In the genomic region with DNA sequence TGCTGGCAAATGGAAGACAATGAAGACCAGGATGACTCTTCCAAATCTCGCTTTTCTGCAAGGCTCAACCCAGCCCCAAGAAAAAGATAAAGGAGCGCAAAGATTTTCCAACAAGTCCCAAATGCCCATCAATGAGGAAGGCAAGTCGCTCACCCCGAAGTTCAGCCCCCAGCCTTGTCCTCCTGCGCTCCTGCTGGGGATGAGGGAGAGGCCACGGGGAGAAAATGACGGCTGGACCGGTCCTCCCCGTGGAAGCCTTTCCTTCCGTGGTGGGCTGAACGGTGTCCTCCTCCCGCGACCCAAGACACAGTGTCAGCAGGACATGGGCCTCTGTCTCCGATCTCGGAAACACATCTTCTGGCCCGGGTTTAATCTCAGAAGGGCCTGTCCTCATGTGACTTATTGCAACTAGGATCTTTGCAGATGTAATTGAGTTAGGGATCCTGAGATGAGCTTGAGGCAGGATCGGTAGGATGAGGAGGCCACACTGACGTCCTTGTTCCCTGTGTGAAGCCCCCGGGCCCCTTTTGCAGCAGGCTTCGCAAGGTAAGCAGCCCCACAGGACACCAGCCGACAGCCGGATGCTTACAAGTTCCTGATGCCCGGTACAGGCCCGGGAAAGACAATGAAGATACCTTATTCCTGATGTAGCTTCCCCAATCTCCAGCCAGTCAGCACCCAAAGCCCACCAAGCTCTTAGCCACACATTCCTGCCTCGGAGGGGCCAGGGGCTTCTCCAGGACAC, we compare ENCODE assay signal across 37 cellular contexts.
"Had no signal": no experiment of that assay in that cellular context is flagged by ENCODE, and none has a peak within 500 bp of the region (broad histone marks: within the 10 kb centered on the region; RNA-seq: fewer than 3 reads in every experiment).

No MANE protein-coding gene starts in this region.

- H3K27ac Mint-ChIP-seq: activated B cell treated with CpG ODN at 0.5 μM for 24 hours; activated CD4-positive, alpha-beta memory T cell treated with anti-CD3 and anti-CD28 coated beads for 36 hours; activated CD4-positive, alpha-beta T cell treated with anti-CD3 and anti-CD28 coated beads, Interleukin-2, amount 10 ng/mL, durations not matched to agents 24 days and 14 days; activated CD8-positive, alpha-beta T cell treated with anti-CD3 and anti-CD28 coated beads for 36 hours; activated naive CD4-positive, alpha-beta T cell treated with anti-CD3 and anti-CD28 coated beads, Interleukin-2, amount 10 ng/mL, durations not matched to agents 7 days and 5 days; activated naive CD4-positive, alpha-beta T cell treated with anti-CD3 and anti-CD28 coated beads, Interleukin-2, amount 50 U/mL, for 24 hours; activated naive CD8-positive, alpha-beta T cell; activated naive CD8-positive, alpha-beta T cell treated with anti-CD3 and anti-CD28 coated beads, Interleukin-2, amount 10 ng/mL, durations not matched to agents 7 days and 5 days; activated T-cell treated with anti-CD3 and anti-CD28 coated beads, Interleukin-2, amount 50 U/mL, for 72 hours; activated T-helper 1 cell treated with anti-CD3 and anti-CD28 coated beads, Interleukin-12 subunit alpha, Interleukin-12 subunit beta, Interleukin-2, Interleukin-4 antibody, amounts not matched to agents 30 ng/mL and 10 ng/mL and 1 ng/mL, durations not matched to agents 14 hours and 24 hours and 36 hours; activated T-helper 17 cell treated with anti-CD3 and anti-CD28 coated beads, Interleukin-2, amount 50 U/mL, for 72 hours; T-helper 1 cell treated with Interleukin-12 subunit alpha and Interleukin-12 subunit beta and Interleukin-4 antibody, amounts not matched to agents 30 μg/mL and 1 μg/mL, for 36 hours; T-helper 2 cell treated with Interferon-gamma antibody and Interleukin-4, amounts not matched to agents 5 μg/mL and 100 μg/mL, for 36 hours had no signal

- H3K36me3 Mint-ChIP-seq: activated CD4-positive, alpha-beta memory T cell treated with anti-CD3 and anti-CD28 coated beads for 36 hours; activated naive CD4-positive, alpha-beta T cell treated with anti-CD3 and anti-CD28 coated beads, Interleukin-2, amount 10 ng/mL, durations not matched to agents 7 days and 5 days; activated naive CD4-positive, alpha-beta T cell treated with anti-CD3 and anti-CD28 coated beads, Interleukin-2, amount 50 U/mL, for 24 hours; activated naive CD8-positive, alpha-beta T cell; activated naive CD8-positive, alpha-beta T cell treated with anti-CD3 and anti-CD28 coated beads, Interleukin-2, amount 10 ng/mL, durations not matched to agents 7 days and 5 days had no signal

- H3K4me3 ChIP-seq: adrenal gland, body of pancreas, breast epithelium had no signal

- H3K36me3 ChIP-seq: adrenal gland, brain microvascular endothelial cell, breast epithelium had no signal

- H3K9me3 ChIP-seq: adrenal gland, body of pancreas, breast epithelium had no signal

- H3K4me1 ChIP-seq: adrenal gland, body of pancreas, breast epithelium had no signal

- DNase-seq: activated B cell treated with CpG ODN at 0.5 μM for 24 hours; activated CD4-positive, alpha-beta memory T cell treated with anti-CD3 and anti-CD28 coated beads for 36 hours; activated CD4-positive, alpha-beta T cell treated with anti-CD3 and anti-CD28 coated beads for 4 hours; activated CD4-positive, alpha-beta T cell treated with anti-CD3 and anti-CD28 coated beads, Interleukin-2, amount 10 ng/mL, durations not matched to agents 24 days and 14 days; activated CD4-positive, alpha-beta T cell treated with anti-CD3 and anti-CD28 coated beads, Interleukin-2, amount 50 U/mL, for 1 hour; activated CD4-positive, alpha-beta T cell treated with anti-CD3 and anti-CD28 coated beads, Interleukin-2, amount 50 U/mL, for 4 hours; activated CD4-positive, CD25-positive, alpha-beta regulatory T cell treated with anti-CD3 and anti-CD28 coated beads, Interleukin-2, amount 50 U/mL, for 72 hours; activated CD8-positive, alpha-beta memory T cell treated with anti-CD3 and anti-CD28 coated beads, Interleukin-2, amount 50 U/mL, for 4 hours; activated CD8-positive, alpha-beta T cell treated with anti-CD3 and anti-CD28 coated beads for 36 hours; activated effector memory CD4-positive, alpha-beta T cell treated with anti-CD3 and anti-CD28 coated beads, Interleukin-2, amount 50 U/mL, for 16 hours; activated gamma-delta T cell treated with Interleukin-2 at 50 U/mL for 16 hours; activated naive CD4-positive, alpha-beta T cell; activated naive CD4-positive, alpha-beta T cell treated with anti-CD3 and anti-CD28 coated beads, Interleukin-2, amount 10 ng/mL, durations not matched to agents 7 days and 5 days; activated naive CD8-positive, alpha-beta T cell treated with anti-CD3 and anti-CD28 coated beads, Interleukin-2, amount 10 ng/mL, durations not matched to agents 7 days and 5 days; activated T-cell treated with anti-CD3 and anti-CD28 coated beads for 4 hours; activated T-cell treated with anti-CD3 and anti-CD28 coated beads, Interleukin-2, amount 50 U/mL, for 1 hour; activated T-cell treated with anti-CD3 and anti-CD28 coated beads, Interleukin-2, amount 50 U/mL, for 4 hours; activated T-cell treated with anti-CD3 and anti-CD28 coated beads, Interleukin-2, amount 50 U/mL, for 72 hours; adrenal gland; amniotic stem cell; aorta; body of pancreas; brain microvascular endothelial cell; central memory CD4-positive, alpha-beta T cell; T-helper 1 cell; T-helper 2 cell; T-helper 9 cell had no signal

- H3K4me3 Mint-ChIP-seq: activated B cell treated with CpG ODN at 0.5 μM for 24 hours; activated CD4-positive, alpha-beta memory T cell treated with anti-CD3 and anti-CD28 coated beads for 36 hours; activated CD4-positive, alpha-beta T cell treated with anti-CD3 and anti-CD28 coated beads, Interleukin-2, amount 10 ng/mL, durations not matched to agents 24 days and 14 days; activated CD8-positive, alpha-beta T cell treated with anti-CD3 and anti-CD28 coated beads for 36 hours; activated naive CD4-positive, alpha-beta T cell treated with anti-CD3 and anti-CD28 coated beads, Interleukin-2, amount 10 ng/mL, durations not matched to agents 7 days and 5 days; activated naive CD4-positive, alpha-beta T cell treated with anti-CD3 and anti-CD28 coated beads, Interleukin-2, amount 50 U/mL, for 24 hours; activated naive CD8-positive, alpha-beta T cell; activated naive CD8-positive, alpha-beta T cell treated with anti-CD3 and anti-CD28 coated beads, Interleukin-2, amount 10 ng/mL, durations not matched to agents 7 days and 5 days; activated T-cell treated with anti-CD3 and anti-CD28 coated beads, Interleukin-2, amount 50 U/mL, for 4 hours; activated T-cell treated with anti-CD3 and anti-CD28 coated beads, Interleukin-2, amount 50 U/mL, for 72 hours; activated T-helper 1 cell treated with anti-CD3 and anti-CD28 coated beads, Interleukin-12 subunit alpha, Interleukin-12 subunit beta, Interleukin-2, Interleukin-4 antibody, amounts not matched to agents 30 ng/mL and 10 ng/mL and 1 ng/mL, durations not matched to agents 14 hours and 24 hours and 36 hours; activated T-helper 17 cell treated with anti-CD3 and anti-CD28 coated beads, Interleukin-2, amount 50 U/mL, for 72 hours; T-helper 1 cell treated with Interleukin-12 subunit alpha and Interleukin-12 subunit beta and Interleukin-4 antibody, amounts not matched to agents 30 μg/mL and 1 μg/mL, for 36 hours; T-helper 2 cell treated with Interferon-gamma antibody and Interleukin-4, amounts not matched to agents 5 μg/mL and 100 μg/mL, for 36 hours had no signal

- FAIRE-seq: astrocyte, TTC549 had no signal

- H3K27ac ChIP-seq: adrenal gland, body of pancreas, brain microvascular endothelial cell, breast epithelium, VCaP had no signal

- ATAC-seq: activated CD8-positive, alpha-beta T cell treated with anti-CD3 and anti-CD28 coated beads for 36 hours; activated T-cell treated with anti-CD3 and anti-CD28 coated beads, Interleukin-2, amount 50 U/mL, for 4 hours; activated T-cell treated with anti-CD3 and anti-CD28 coated beads, Interleukin-2, amount 50 U/mL, for 72 hours; activated T-helper 17 cell treated with anti-CD3 and anti-CD28 coated beads, Interleukin-2, amount 50 U/mL, for 72 hours; body of pancreas had no signal

- H3K27me3 ChIP-seq: body of pancreas had no signal

- H3K9me3 Mint-ChIP-seq: activated B cell treated with CpG ODN at 0.5 μM for 24 hours; activated CD4-positive, alpha-beta memory T cell treated with anti-CD3 and anti-CD28 coated beads for 36 hours; activated CD4-positive, alpha-beta T cell treated with anti-CD3 and anti-CD28 coated beads, Interleukin-2, amount 10 ng/mL, durations not matched to agents 24 days and 14 days; activated CD8-positive, alpha-beta T cell treated with anti-CD3 and anti-CD28 coated beads for 36 hours; activated naive CD4-positive, alpha-beta T cell treated with anti-CD3 and anti-CD28 coated beads, Interleukin-2, amount 10 ng/mL, durations not matched to agents 7 days and 5 days; activated naive CD4-positive, alpha-beta T cell treated with anti-CD3 and anti-CD28 coated beads, Interleukin-2, amount 50 U/mL, for 24 hours; activated naive CD8-positive, alpha-beta T cell treated with anti-CD3 and anti-CD28 coated beads, Interleukin-2, amount 10 ng/mL, durations not matched to agents 7 days and 5 days; activated T-cell treated with anti-CD3 and anti-CD28 coated beads, Interleukin-2, amount 50 U/mL, for 4 hours; activated T-cell treated with anti-CD3 and anti-CD28 coated beads, Interleukin-2, amount 50 U/mL, for 72 hours; activated T-helper 1 cell treated with anti-CD3 and anti-CD28 coated beads, Interleukin-12 subunit alpha, Interleukin-12 subunit beta, Interleukin-2, Interleukin-4 antibody, amounts not matched to agents 30 ng/mL and 10 ng/mL and 1 ng/mL, durations not matched to agents 14 hours and 24 hours and 36 hours; activated T-helper 17 cell treated with anti-CD3 and anti-CD28 coated beads, Interleukin-2, amount 50 U/mL, for 72 hours; T-helper 1 cell treated with Interleukin-12 subunit alpha and Interleukin-12 subunit beta and Interleukin-4 antibody, amounts not matched to agents 30 μg/mL and 1 μg/mL, for 36 hours; T-helper 2 cell treated with Interferon-gamma antibody and Interleukin-4, amounts not matched to agents 5 μg/mL and 100 μg/mL, for 36 hours had no signal

- H3K27me3 Mint-ChIP-seq: activated CD4-positive, alpha-beta T cell treated with anti-CD3 and anti-CD28 coated beads, Interleukin-2, amount 10 ng/mL, durations not matched to agents 24 days and 14 days; activated naive CD4-positive, alpha-beta T cell treated with anti-CD3 and anti-CD28 coated beads, Interleukin-2, amount 50 U/mL, for 24 hours; activated naive CD8-positive, alpha-beta T cell treated with anti-CD3 and anti-CD28 coated beads, Interleukin-2, amount 10 ng/mL, durations not matched to agents 7 days and 5 days had no signal

- H3K4me1 Mint-ChIP-seq: activated B cell treated with CpG ODN at 0.5 μM for 24 hours; activated CD4-positive, alpha-beta T cell treated with anti-CD3 and anti-CD28 coated beads, Interleukin-2, amount 10 ng/mL, durations not matched to agents 24 days and 14 days; activated naive CD4-positive, alpha-beta T cell treated with anti-CD3 and anti-CD28 coated beads, Interleukin-2, amount 10 ng/mL, durations not matched to agents 7 days and 5 days; activated naive CD4-positive, alpha-beta T cell treated with anti-CD3 and anti-CD28 coated beads, Interleukin-2, amount 50 U/mL, for 24 hours; activated naive CD8-positive, alpha-beta T cell treated with anti-CD3 and anti-CD28 coated beads, Interleukin-2, amount 10 ng/mL, durations not matched to agents 7 days and 5 days; activated T-helper 17 cell treated with anti-CD3 and anti-CD28 coated beads, Interleukin-2, amount 50 U/mL, for 72 hours had no signal
